ENCODE assay signal across 22 cellular contexts in the genomic region with DNA sequence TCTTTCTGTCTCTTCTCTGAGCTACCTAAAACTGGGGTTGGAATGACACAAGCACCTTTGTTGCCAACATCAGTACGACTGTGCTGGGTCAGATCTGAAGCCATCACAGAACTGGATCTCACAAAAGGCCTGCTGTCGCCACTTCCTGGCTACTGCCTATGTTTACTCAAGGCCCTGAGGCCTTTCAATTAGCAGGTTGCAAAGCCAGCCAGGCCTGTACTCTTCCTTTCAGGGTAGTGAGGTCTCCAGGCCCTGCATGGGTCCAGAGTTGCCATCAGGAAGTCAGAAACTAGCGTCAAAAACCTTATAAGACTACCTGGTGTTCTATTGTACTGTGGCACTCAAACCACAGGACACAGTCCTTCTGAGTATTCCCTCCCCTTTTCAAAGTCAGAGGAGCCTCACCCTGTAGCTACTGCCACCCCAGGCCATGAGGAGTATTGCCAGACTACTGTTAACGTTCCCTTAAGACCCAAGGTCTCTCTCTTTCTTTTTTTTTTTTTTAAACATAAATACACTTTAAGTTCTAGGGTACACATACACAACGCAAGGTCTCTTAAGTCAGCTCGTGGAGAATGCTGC.
DNase-seq lines count a peak whose midpoint lies in the region; ATAC-seq, FAIRE-seq and TF ChIP-seq lines count a peak whose summit lies in the region.
"Had no signal": no experiment of that assay in that cellular context is flagged by ENCODE, and none has a peak within 500 bp of the region (broad histone marks: within the 10 kb centered on the region; RNA-seq: fewer than 3 reads in every experiment).

No MANE protein-coding gene starts in this region.

- peaks cover 34% of the 10 kb centered on the region for H3K9me2 ChIP-seq in GM23338 (ENCODE audit: insufficient read depth)
- H3K9me2 ChIP-seq in MM.1S (replicated peaks; ENCODE audit: insufficient read depth, low read length) = no peaks in the 10 kb centered on the region

- H4K20me1 ChIP-seq in DND-41 (ENCODE audit: insufficient read depth, low read length) = no peaks in the 10 kb centered on the region
- H4K20me1 ChIP-seq in GM23338 (replicated peaks; ENCODE audit: insufficient read depth) = no peaks in the 10 kb centered on the region
- H4K20me1 ChIP-seq in MM.1S (ENCODE audit: insufficient read depth, low read length) = no peaks in the 10 kb centered on the region
- no peaks in the 10 kb centered on the region for H4K20me1 ChIP-seq in endothelial cell of umbilical vein (replicated peaks; ENCODE audit: control insufficient read depth, extremely low read depth, insufficient read depth, low read length)

- dilution Hi-C loops in endothelial cell of umbilical vein (cut with MboI; ENCODE audit: extremely low pct_ligation_motif_present, low sequenced_read_pairs) = no loop called here

- H3K36me3 ChIP-seq in DND-41 (ENCODE audit: insufficient read depth, low read length) (no peaks in the 10 kb centered on the region), GM23338 (ENCODE audit: insufficient read depth) (peaks cover 11% of the 10 kb centered on the region; the same call in 1 of the 2 replicates), MM.1S (replicated peaks; ENCODE audit: insufficient read depth, low read length) (no peaks in the 10 kb centered on the region), endothelial cell of umbilical vein (ENCODE audit: control insufficient read depth in 2 of 2, extremely low read depth in 1 of 2, insufficient read depth in 2 of 2, low read length in 2 of 2) (no peaks in the 10 kb centered on the region)
- H3K36me3 ChIP-seq: esophagus muscularis mucosa, ovary had no signal

- intact Hi-C loops in endothelial cell of umbilical vein (cut with micrococcal nuclease) = no loop called here

- H2AFZ ChIP-seq in DND-41 (ENCODE audit: low read depth, low read length) (no peak overlapping the region), GM23338 (0 out of 2 replicates have a peak overlapping the region, but pooled peaks have one; percentile 30), MM.1S (ENCODE audit: low read length) (no peak overlapping the region), endothelial cell of umbilical vein (ENCODE audit: low read depth, low read length) (peak overlapping the region; percentile 1)

- H3K27ac Mint-ChIP-seq in GM23338 = no peak overlapping the region
- H3K27ac Mint-ChIP-seq: B cell had no signal

- POLR2A ChIA-PET in endothelial cell of umbilical vein (lab: Charles Lee) (no interaction called here), RWPE1 (lab: Yijun Ruan, JAX; ENCODE audit: low non-redundant PET) (no interaction called here)

- no peaks in the 10 kb centered on the region for H3K27me3 Mint-ChIP-seq in GM23338 (ENCODE audit: insufficient read depth, low read depth, poor library complexity)
- H3K27me3 Mint-ChIP-seq: B cell had no signal

- BruUV-seq in endothelial cell of umbilical vein (replicated peaks; lab: Mats Ljungman, UMichigan) = no TSS peak

- peaks cover 53% of the 10 kb centered on the region for H3K36me3 Mint-ChIP-seq in GM23338 (ENCODE audit: low read depth)

- no peak overlapping the region for H3K4me2 ChIP-seq in DND-41 (ENCODE audit: insufficient read depth, low read length)
- H3K4me2 ChIP-seq in GM23338 = no peak overlapping the region
- no peak overlapping the region for H3K4me2 ChIP-seq in MM.1S (ENCODE audit: low read depth, low read length)
- no peak overlapping the region for H3K4me2 ChIP-seq in endothelial cell of umbilical vein (ENCODE audit: insufficient read depth, low read length)

- no peaks in the 10 kb centered on the region for H3F3A ChIP-seq in GM23338 (replicated peaks; ENCODE audit: low read depth)
- no peaks in the 10 kb centered on the region for H3F3A ChIP-seq in MM.1S (ENCODE audit: insufficient read depth, low read length)

- H3K27ac ChIP-seq in DND-41 (ENCODE audit: low read length) (no peak overlapping the region), GM23338 (ENCODE audit: low read depth) (no peak overlapping the region), MM.1S (ENCODE audit: low read length) (no peak overlapping the region), endothelial cell of umbilical vein (ENCODE audit: insufficient read depth, low read depth, low read length) (no peak overlapping the region), RWPE1 (no peak overlapping the region)
- H3K27ac ChIP-seq: esophagus muscularis mucosa, ovary, skin epidermis had no signal

- H3K4me1 ChIP-seq in DND-41 (ENCODE audit: insufficient read depth, low read length) (no peaks in the 10 kb centered on the region), GM23338 (ENCODE audit: insufficient read depth) (no peaks in the 10 kb centered on the region), MM.1S (ENCODE audit: low read length) (peaks cover 6% of the 10 kb centered on the region; the same call in 1 of the 2 replicates), endothelial cell of umbilical vein (ENCODE audit: control insufficient read depth, extremely low read depth, insufficient read depth, low read length) (no peaks in the 10 kb centered on the region)

- peaks cover 40% of the 10 kb centered on the region for H3K9me3 Mint-ChIP-seq in GM23338

- H3K4me1 Mint-ChIP-seq in GM23338 = peaks cover 3% of the 10 kb centered on the region; the same call in 1 of the 3 replicates
- H3K4me1 Mint-ChIP-seq: B cell had no signal

- FAIRE-seq in endothelial cell of umbilical vein (lab: Jason Lieb, UNC) = no peak
- FAIRE-seq: colon, GM12891, urothelium cell line had no signal

- no peak for TF ChIP-seq POLR2A in endothelial cell of umbilical vein (IDR thresholded peaks at IDR 0.05; ENCODE audit: low read depth, low read length)

- peak; percentile 50; the same call in 1 of the 3 replicates for ATAC-seq in DND-41 (ENCODE audit: insufficient read depth, low read depth)
- ATAC-seq in GM23338 = no peak
- no peak for ATAC-seq in GM19324 (IDR thresholded peaks at IDR 0.05; ENCODE audit: low FRiP score, unreplicated experiment)
- ATAC-seq: left cardiac atrium, SK-N-SH treated with all-trans-retinoic acid at 6 μM for 48 hours had no signal

- no peak overlapping the region for H3K4me3 Mint-ChIP-seq in GM23338
- H3K4me3 Mint-ChIP-seq: B cell had no signal

- no peaks in the 10 kb centered on the region for H3K9me1 ChIP-seq in endothelial cell of umbilical vein (replicated peaks; ENCODE audit: control insufficient read depth, extremely low read depth, insufficient read depth, low read length)

- CTCF ChIA-PET in endothelial cell of umbilical vein (lab: Charles Lee) = no interaction called here
- CTCF ChIA-PET in RWPE1 (lab: Yijun Ruan, JAX) = interaction anchor here (0.7 kb wide), 1 partner anchor 1968 kb away, joined by 4 read pairs; no protein-coding TSS in a partner anchor

- TF ChIP-seq CTCF in DND-41 (IDR thresholded peaks at IDR 0.05; ENCODE audit: borderline replicate concordance, extremely low read depth, low read length, poor library complexity, severe bottlenecking) (peak; percentile 13), GM23338 (conservative IDR thresholded peaks at IDR 0.05; ENCODE audit: low read depth in 2 of 2) (peak; percentile 35 to 45), MM.1S (IDR thresholded peaks at IDR 0.05; ENCODE audit: low read length) (peak; percentile 15; the same call in 1 of the 2 replicates), endothelial cell of umbilical vein (IDR thresholded peaks at IDR 0.05; ENCODE audit: extremely low read depth in 1 of 2, insufficient read depth in 1 of 2, low read depth in 1 of 2, low read length in 2 of 2) (no peak), RWPE1 (conservative IDR thresholded peaks at IDR 0.05; ENCODE audit: low read depth) (no peak)

- H3K27me3 ChIP-seq in DND-41 (ENCODE audit: insufficient read depth, low read length, poor library complexity) = no peaks in the 10 kb centered on the region
- no peaks in the 10 kb centered on the region for H3K27me3 ChIP-seq in GM23338 (ENCODE audit: insufficient read depth)
- H3K27me3 ChIP-seq in MM.1S (replicated peaks; ENCODE audit: insufficient read depth, low read length) = no peaks in the 10 kb centered on the region
- no peaks in the 10 kb centered on the region for H3K27me3 ChIP-seq in endothelial cell of umbilical vein (ENCODE audit: control insufficient read depth in 2 of 2, insufficient read depth in 2 of 2, low read length in 2 of 2)
- H3K27me3 ChIP-seq: esophagus muscularis mucosa, ovary had no signal

- H3K9me3 ChIP-seq in DND-41 (ENCODE audit: insufficient read depth, low read length, severe bottlenecking) (no peaks in the 10 kb centered on the region), MM.1S (replicated peaks; ENCODE audit: insufficient read depth, low read length) (no peaks in the 10 kb centered on the region), endothelial cell of umbilical vein (replicated peaks; ENCODE audit: control insufficient read depth, insufficient read depth, low read length) (no peaks in the 10 kb centered on the region)

- H3K79me2 ChIP-seq in DND-41 (ENCODE audit: insufficient read depth, low read length) (no peaks in the 10 kb centered on the region), GM23338 (replicated peaks; ENCODE audit: insufficient read depth) (no peaks in the 10 kb centered on the region), MM.1S (ENCODE audit: low read length) (no peaks in the 10 kb centered on the region), endothelial cell of umbilical vein (ENCODE audit: control insufficient read depth, insufficient read depth, low read length) (no peaks in the 10 kb centered on the region)

- H3K9ac ChIP-seq in DND-41 (ENCODE audit: low read depth, low read length) (no peak overlapping the region), MM.1S (ENCODE audit: low read length) (no peak overlapping the region), endothelial cell of umbilical vein (replicated peaks; ENCODE audit: extremely low read depth, insufficient read depth, low read length) (no peak overlapping the region)

- no peak for DNase-seq in DND-41
- peak; percentile 24 for DNase-seq in GM23338 (ENCODE audit: low spot score)
- no peak for DNase-seq in MM.1S
- no peak for DNase-seq in endothelial cell of umbilical vein (ENCODE audit: low read depth, low spot score)
- no peak for DNase-seq in RWPE1 (ENCODE audit: low spot score)
- no peak for DNase-seq in activated naive CD4-positive, alpha-beta T cell (lab: John Stamatoyannopoulos, UW)
- no peak for DNase-seq in GM03348 (ENCODE audit: low spot score)
- DNase-seq: activated effector memory CD4-positive, alpha-beta T cell treated with anti-CD3 and anti-CD28 coated beads, Interleukin-2, amount 50 U/mL, for 16 hours; aorta; DMS79 treated with DMSO at 0.1 percent for 48 hours; left cardiac atrium; NCI-H2171 treated with DMSO at 0.1 percent for 48 hours; ovary; stimulated activated naive CD4-positive, alpha-beta T cell had no signal

- H3K4me3 ChIP-seq in DND-41 (ENCODE audit: low read depth in 1 of 2, low read length in 2 of 2) (no peak overlapping the region), GM23338 (no peak overlapping the region), MM.1S (ENCODE audit: low read length) (no peak overlapping the region), endothelial cell of umbilical vein (replicated peaks in 1 of 3; ENCODE audit: insufficient read depth in 1 of 3, low read depth in 1 of 3, low read length in 3 of 3) (no peak overlapping the region)
- H3K4me3 ChIP-seq: esophagus muscularis mucosa, ovary, skin epidermis had no signal

TF ChIP-seq in GM23338, 12 proteins besides CTCF, POLR2A, EP300 and RAD21 (continues in another document):
- no peak for TF ChIP-seq NANOG (IDR thresholded peaks at IDR 0.05; ENCODE audit: borderline replicate concordance)

TF ChIP-seq in endothelial cell of umbilical vein, 7 proteins besides CTCF, POLR2A, EP300 and RAD21 (continues in another document):
- TF ChIP-seq POLR2AphosphoS5 (IDR thresholded peaks at IDR 0.05; ENCODE audit: insufficient read depth, low read depth, low read length) = no peak

Comparison
In these comparisons a context has a peak if more than half of its experiments do, and no peak if none do; other contexts are left out.
1. H2AFZ ChIP-seq: peak in GM23338 (single experiment) and endothelial cell of umbilical vein (single experiment); none in DND-41 (single experiment) and MM.1S (single experiment).
2. CTCF ChIP-seq: peak in DND-41 (single experiment), GM23338 (2 of 2) and MM.1S (single experiment); none in endothelial cell of umbilical vein (0 of 2) and RWPE1 (single experiment).